In the genomic region with DNA sequence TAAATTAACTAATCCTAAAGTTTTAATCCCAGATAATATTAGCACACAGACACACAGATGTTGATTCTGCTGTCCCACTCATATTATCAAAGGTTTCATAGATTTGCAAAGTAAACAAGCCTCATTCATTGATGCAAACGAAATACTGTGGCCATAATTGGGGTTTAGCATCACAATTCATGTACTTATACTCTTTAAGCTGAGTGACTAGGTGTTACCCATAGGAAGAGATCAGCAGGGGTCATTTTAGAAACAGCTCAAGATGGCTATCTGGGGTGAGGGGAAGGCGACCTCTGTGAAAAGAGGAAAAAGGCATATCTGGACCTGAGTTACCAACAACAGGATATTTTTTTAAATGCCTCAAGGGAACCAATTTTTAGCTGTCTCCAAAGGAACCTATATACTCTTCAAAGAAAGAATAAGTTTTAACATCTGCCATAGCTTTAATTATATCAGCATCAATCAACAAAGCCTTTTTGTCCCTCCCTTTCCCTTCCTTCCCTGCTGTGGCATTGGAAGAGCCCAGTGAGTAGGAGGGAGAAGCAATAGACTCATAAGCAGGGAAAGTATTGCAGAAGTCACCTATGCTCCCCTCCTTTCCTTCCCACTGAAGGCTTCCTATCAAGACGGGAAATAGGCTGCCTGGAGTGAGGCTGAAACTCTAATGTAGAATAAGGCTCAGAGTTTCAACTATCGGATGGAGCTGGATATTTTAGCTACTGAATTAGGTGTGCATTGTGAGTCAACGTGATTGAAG, we compare ENCODE assay signal across 1 cellular context.
TF ChIP-seq lines count a peak whose summit lies in the region.

No MANE protein-coding gene starts in this region.

TF ChIP-seq in H1, 55 proteins besides CTCF, POLR2A, EP300 and RAD21:
- TF ChIP-seq POLR2AphosphoS5 (IDR thresholded peaks at IDR 0.05; ENCODE audit: low read depth, low read length) (no peak), TAF1 (IDR thresholded peaks at IDR 0.05; ENCODE audit: low read depth, low read length) (no peak), RFX5 (IDR thresholded peaks at IDR 0.05; ENCODE audit: borderline replicate concordance, low read depth, low read length) (no peak), SP2 (IDR thresholded peaks at IDR 0.05; ENCODE audit: low read length) (no peak), JUN (IDR thresholded peaks at IDR 0.05; ENCODE audit: low read depth, low read length) (no peak), CBX5 (IDR thresholded peaks at IDR 0.05; ENCODE audit: low read depth, low read length) (no peak), TAF7 (optimal IDR thresholded peaks at IDR 0.05; ENCODE audit: borderline replicate concordance, low read depth, low read length) (no peak)
TF ChIP-seq in H1: peak in this region for 0.
